Comparison of ENCODE assay signal across 16 cellular contexts in genomic region chr14:74754157-74754556, GRCh38. TPM values are rescaled to one million over a fixed set of nuclear protein-coding genes. Genes with fewer than 3 reads are reported as not detected.
A peak's percentile ranks its signal among the peaks of the same experiment; 100 is the strongest.
DNase-seq lines count a peak whose midpoint lies in the region; ATAC-seq and TF ChIP-seq lines count a peak whose summit lies in the region.
"Had no signal": no experiment of that assay in that cellular context is flagged by ENCODE, and none has a peak within 500 bp of the region (broad histone marks: within the 10 kb centered on the region; RNA-seq: fewer than 3 reads in every experiment).

No MANE protein-coding gene starts in this region.

- H4K20me1 ChIP-seq in Karpas-422 (ENCODE audit: insufficient read depth, low read depth, low read length) (no peaks in the 10 kb centered on the region), smooth muscle cell (ENCODE audit: low read depth) (no peaks in the 10 kb centered on the region)

- no peak overlapping the region for H3K4me3 ChIP-seq in Karpas-422 (ENCODE audit: low read length)
- no peak overlapping the region for H3K4me3 ChIP-seq in mesenchymal stem cell (ENCODE audit: insufficient read depth in 1 of 2, low read depth in 1 of 2, low read length in 2 of 2)
- no peak overlapping the region for H3K4me3 ChIP-seq in smooth muscle cell
- H3K4me3 ChIP-seq: A549, GM23248 had no signal

- H4K91ac ChIP-seq in mesenchymal stem cell (ENCODE audit: low read length) = no peak overlapping the region

- no peaks in the 10 kb centered on the region for H3K27me3 ChIP-seq in Karpas-422 (ENCODE audit: low read length)
- no peaks in the 10 kb centered on the region for H3K27me3 ChIP-seq in mesenchymal stem cell (ENCODE audit: control insufficient read depth in 1 of 2, insufficient read depth in 1 of 2, low read length in 2 of 2)
- no peaks in the 10 kb centered on the region for H3K27me3 ChIP-seq in smooth muscle cell (ENCODE audit: low read depth)

- H3K14ac ChIP-seq in mesenchymal stem cell (ENCODE audit: low read length in 2 of 2) = no peak overlapping the region

- H3K9me3 ChIP-seq in Karpas-422 (ENCODE audit: low read length) (peaks cover 8% of the 10 kb centered on the region; the same call in 1 of the 2 replicates), mesenchymal stem cell (ENCODE audit: control insufficient read depth, low read length) (peaks cover 5% of the 10 kb centered on the region), smooth muscle cell (replicated peaks; ENCODE audit: low read depth) (no peaks in the 10 kb centered on the region)
- H3K9me3 ChIP-seq: Caco-2 had no signal

- TF ChIP-seq CTCF in smooth muscle cell (IDR thresholded peaks at IDR 0.05; ENCODE audit: borderline replicate concordance, insufficient read depth, poor library complexity, severe bottlenecking) = no peak

- no peak for ATAC-seq in GM18517 (IDR thresholded peaks at IDR 0.05; ENCODE audit: unreplicated experiment)
- ATAC-seq: A549; CD8-positive, alpha-beta T cell; HCT116 had no signal

- no peak overlapping the region for H3K27ac ChIP-seq in Karpas-422 (ENCODE audit: low read length)
- no peak overlapping the region for H3K27ac ChIP-seq in mesenchymal stem cell (ENCODE audit: low read length, poor library complexity, severe bottlenecking)
- no peak overlapping the region for H3K27ac ChIP-seq in smooth muscle cell (ENCODE audit: low read depth)
- H3K27ac ChIP-seq: A549, C4-2B, GM23248, HL-60 had no signal

- no peak overlapping the region for H4K8ac ChIP-seq in mesenchymal stem cell (ENCODE audit: low read length)

- H3K4ac ChIP-seq in mesenchymal stem cell (ENCODE audit: low read depth in 1 of 2, low read length in 2 of 2) = no peak overlapping the region

- no peak overlapping the region for H2BK12ac ChIP-seq in mesenchymal stem cell (ENCODE audit: low read length in 2 of 2)

- H2AFZ ChIP-seq in Karpas-422 (ENCODE audit: low read length) = no peak overlapping the region
- no peak overlapping the region for H2AFZ ChIP-seq in mesenchymal stem cell (ENCODE audit: low read depth, low read length)
- H2AFZ ChIP-seq in smooth muscle cell (ENCODE audit: low read depth) = no peak overlapping the region
- H2AFZ ChIP-seq: GM23248 had no signal

- H3K9ac ChIP-seq in Karpas-422 (ENCODE audit: low read length) (no peak overlapping the region), mesenchymal stem cell (ENCODE audit: low read length) (no peak overlapping the region), smooth muscle cell (ENCODE audit: low read depth) (no peak overlapping the region)
- H3K9ac ChIP-seq: GM23248 had no signal

- H3F3A ChIP-seq in smooth muscle cell (ENCODE audit: low read depth) = no peaks in the 10 kb centered on the region

- no peaks in the 10 kb centered on the region for H3K36me3 ChIP-seq in Karpas-422 (ENCODE audit: insufficient read depth, low read length)
- H3K36me3 ChIP-seq in mesenchymal stem cell (ENCODE audit: control insufficient read depth in 1 of 2, insufficient read depth in 2 of 2, low read depth in 1 of 2, low read length in 2 of 2) = no peaks in the 10 kb centered on the region
- no peaks in the 10 kb centered on the region for H3K36me3 ChIP-seq in smooth muscle cell (ENCODE audit: low read depth)

- no peak overlapping the region for H2BK120ac ChIP-seq in mesenchymal stem cell (ENCODE audit: low read depth, low read length)

- H3K4me2 ChIP-seq in Karpas-422 (ENCODE audit: low read depth, low read length, poor library complexity, severe bottlenecking) (no peak overlapping the region), mesenchymal stem cell (ENCODE audit: low read length, poor library complexity, severe bottlenecking) (no peak overlapping the region), smooth muscle cell (no peak overlapping the region)
- H3K4me2 ChIP-seq: A549 had no signal

- H3K18ac ChIP-seq in mesenchymal stem cell (ENCODE audit: low read depth in 1 of 2, low read length in 2 of 2) = no peak overlapping the region

- no peaks in the 10 kb centered on the region for H3K9me2 ChIP-seq in Karpas-422 (replicated peaks; ENCODE audit: insufficient read depth, low read length)

- H3K79me2 ChIP-seq in Karpas-422 (ENCODE audit: low read length) = no peaks in the 10 kb centered on the region
- H3K79me2 ChIP-seq in smooth muscle cell (ENCODE audit: low read depth) = no peaks in the 10 kb centered on the region

- no peak overlapping the region for H2BK5ac ChIP-seq in mesenchymal stem cell (ENCODE audit: low read depth, low read length, poor library complexity, severe bottlenecking)

- H2AK5ac ChIP-seq in mesenchymal stem cell (ENCODE audit: low read length, severe bottlenecking) = no peak overlapping the region

- DNase-seq in EH (ENCODE audit: low read depth) (peak; percentile 72), Karpas-422 (peak; percentile 35), mesenchymal stem cell (peak; percentile 12), COLO829 (ENCODE audit: low spot score) (no peak), smooth muscle cell (lab: John Stamatoyannopoulos, UW; ENCODE audit: unreplicated experiment) (no peak)
- no peak for DNase-seq in central memory CD4-positive, alpha-beta T cell
- DNase-seq: Caco-2; CD8-positive, alpha-beta T cell; DMS53; GM23248; KBM-7 had no signal

- H2BK15ac ChIP-seq in mesenchymal stem cell (ENCODE audit: low read depth, poor library complexity, severe bottlenecking) = no peak overlapping the region

- H3K4me1 ChIP-seq in Karpas-422 (ENCODE audit: low read length) (no peaks in the 10 kb centered on the region), mesenchymal stem cell (ENCODE audit: control insufficient read depth, insufficient read depth, low read depth, low read length) (no peaks in the 10 kb centered on the region), smooth muscle cell (ENCODE audit: low read depth) (no peaks in the 10 kb centered on the region)
- H3K4me1 ChIP-seq: A549, Caco-2 had no signal

- 74% methylated on average over 1 of the region's 2 CpGs for WGBS in mesenchymal stem cell
- WGBS in smooth muscle cell (ENCODE audit: low lambda C conversion rate) = 70% methylated on average over 2 of the region's 2 CpGs

- H3K79me1 ChIP-seq in mesenchymal stem cell (replicated peaks; ENCODE audit: low read length, poor library complexity, severe bottlenecking) = no peaks in the 10 kb centered on the region

- no peak overlapping the region for H3K23ac ChIP-seq in mesenchymal stem cell (ENCODE audit: low read length in 2 of 2)

RNA-seq across cellular contexts. Expression of gene YLPM1, which starts 9.0 kb away (rescaled TPM):
- total RNA-seq in Karpas-422 (2014; rRNA removed; shearing (Covaris generic); ENCODE audit: low replicate concordance) = 81.1 and 159 TPM in 2 replicates
- 23.0 TPM for polyA plus RNA-seq in mesenchymal stem cell (2013, experiment 1 of 2)
- polyA plus RNA-seq in mesenchymal stem cell (2013, experiment 2 of 2) = 21.4 TPM
- 22.3 and 29.7 TPM in 2 replicates for total RNA-seq in smooth muscle cell
- 14.6 and 15.5 TPM in 2 replicates for polyA plus RNA-seq in smooth muscle cell

RNA-seq across cellular contexts. Expression of gene FCF1, which starts 41.2 kb away (rescaled TPM):
- total RNA-seq in Karpas-422 (2014; rRNA removed; shearing (Covaris generic); ENCODE audit: low replicate concordance) = 46.6 and 51.6 TPM in 2 replicates
- polyA plus RNA-seq in mesenchymal stem cell (2013, experiment 1 of 2) = 45.6 TPM
- 44.8 TPM for polyA plus RNA-seq in mesenchymal stem cell (2013, experiment 2 of 2)
- 34.9 and 36.2 TPM in 2 replicates for total RNA-seq in smooth muscle cell
- polyA plus RNA-seq in smooth muscle cell = 14.6 and 17.5 TPM in 2 replicates

RNA-seq across cellular contexts. Expression of gene AREL1, which starts 41.3 kb away (rescaled TPM):
- total RNA-seq in Karpas-422 (2014; rRNA removed; shearing (Covaris generic); ENCODE audit: low replicate concordance) = 34.8 and 70.9 TPM in 2 replicates
- 20.3 TPM for polyA plus RNA-seq in mesenchymal stem cell (2013, experiment 1 of 2)
- 20.0 TPM for polyA plus RNA-seq in mesenchymal stem cell (2013, experiment 2 of 2)
- total RNA-seq in smooth muscle cell = 27.3 and 33.5 TPM in 2 replicates
- 9.4 and 9.6 TPM in 2 replicates for polyA plus RNA-seq in smooth muscle cell

Comparison
In these comparisons a context has a peak if more than half of its experiments do, and no peak if none do; other contexts are left out.
1. DNase-seq: peak in EH (single experiment), Karpas-422 (single experiment) and mesenchymal stem cell (single experiment); none in COLO829 (single experiment), smooth muscle cell (single experiment) and central memory CD4-positive, alpha-beta T cell (single experiment).